ENCODE assay signal across 8 cellular contexts in the genomic region with DNA sequence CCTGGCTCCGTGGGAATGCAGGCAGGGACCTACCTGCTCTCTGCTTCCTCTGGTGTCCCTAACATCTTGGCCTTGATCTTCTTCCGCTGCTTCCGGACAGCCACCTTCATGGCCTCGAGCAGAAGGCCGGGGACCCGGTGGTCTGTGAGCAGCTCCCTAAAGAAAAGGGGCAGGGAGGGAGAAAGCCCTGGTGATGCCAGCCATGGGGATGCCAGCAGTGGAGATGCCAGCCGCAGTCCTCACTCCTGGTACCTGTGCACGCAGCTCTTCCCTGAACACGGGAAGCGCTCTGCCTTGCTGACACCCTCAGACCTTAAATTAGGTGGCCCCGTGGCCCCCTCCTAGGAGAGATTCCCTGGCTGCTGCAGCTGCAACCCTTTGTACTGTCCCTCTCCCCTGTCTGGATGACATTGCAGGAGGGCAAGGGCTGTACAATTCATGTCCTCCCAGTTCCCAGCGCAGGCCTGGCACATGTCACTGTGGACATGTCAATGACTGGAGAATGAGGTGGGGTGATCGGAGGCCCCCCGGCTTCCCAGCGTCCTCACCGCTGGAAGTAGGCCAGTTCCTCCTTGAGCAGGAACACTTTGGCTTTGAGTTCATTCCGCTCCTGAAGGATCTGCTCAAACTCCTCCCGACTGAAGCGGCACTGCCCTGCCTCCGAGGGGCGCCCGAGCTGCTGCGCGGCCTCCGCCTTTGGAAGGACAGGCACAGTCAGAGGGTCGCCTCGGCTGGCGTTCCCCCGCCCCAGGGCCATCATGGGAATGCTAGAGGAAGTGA. TPM values are rescaled to one million over a fixed set of nuclear protein-coding genes. Genes with fewer than 3 reads are reported as not detected.
DNase-seq lines count a peak whose midpoint lies in the region; ATAC-seq and TF ChIP-seq lines count a peak whose summit lies in the region.

No MANE protein-coding gene starts in this region.

- TF ChIP-seq POLR2A in body of pancreas (IDR thresholded peaks at IDR 0.05) (no peak), testis (IDR thresholded peaks at IDR 0.05) (no peak)

- H3K27me3 ChIP-seq in DND-41 (ENCODE audit: insufficient read depth, low read length, poor library complexity) (peaks cover 4% of the 10 kb centered on the region), HUES48 (ENCODE audit: control insufficient read depth, insufficient read depth, low read length) (peaks cover 11% of the 10 kb centered on the region), body of pancreas (no peaks in the 10 kb centered on the region), kidney epithelial cell (ENCODE audit: control insufficient read depth, insufficient read depth, low read length) (no peaks in the 10 kb centered on the region), testis (no peaks in the 10 kb centered on the region)

- peak overlapping the region; percentile 77 for H2AFZ ChIP-seq in DND-41 (ENCODE audit: low read depth, low read length)

- H3K79me2 ChIP-seq in DND-41 (ENCODE audit: insufficient read depth, low read length), result no peaks in the 10 kb centered on the region

- peaks cover 22% of the 10 kb centered on the region for H4K20me1 ChIP-seq in DND-41 (ENCODE audit: insufficient read depth, low read length)

- TF ChIP-seq CTCF in DND-41 (IDR thresholded peaks at IDR 0.05; ENCODE audit: borderline replicate concordance, extremely low read depth, low read length, poor library complexity, severe bottlenecking), result no peak
- TF ChIP-seq CTCF in body of pancreas (IDR thresholded peaks at IDR 0.05), result no peak
- peak; percentile 7 for TF ChIP-seq CTCF in kidney epithelial cell (IDR thresholded peaks at IDR 0.05; ENCODE audit: insufficient read depth, low read length, poor library complexity, severe bottlenecking)
- no peak for TF ChIP-seq CTCF in testis (IDR thresholded peaks at IDR 0.05)

- peak overlapping the region; percentile 71 for H3K27ac ChIP-seq in DND-41 (ENCODE audit: low read length)
- H3K27ac ChIP-seq in HUES48 (ENCODE audit: low read depth, low read length), result no peak overlapping the region
- H3K27ac ChIP-seq in body of pancreas, result peak overlapping the region; percentile 53 to 100 (median 86)
- peak overlapping the region; percentile 70 to 74 for H3K27ac ChIP-seq in testis

- ATAC-seq in DND-41 (ENCODE audit: insufficient read depth, low read depth) (no peak), body of pancreas (no peak)
- ATAC-seq in activated CD4-positive, CD25-positive, alpha-beta regulatory T cell treated with anti-CD3 and anti-CD28 coated beads, Interleukin-2, amount 50 U/mL, for 24 hours, result no peak

- H3K36me3 ChIP-seq in DND-41 (ENCODE audit: insufficient read depth, low read length) (peaks cover 32% of the 10 kb centered on the region), HUES48 (ENCODE audit: control insufficient read depth, insufficient read depth, low read length) (peaks cover 30% of the 10 kb centered on the region), body of pancreas (replicated peaks in 1 of 2; ENCODE audit: insufficient read depth in 1 of 2, low read depth in 2 of 2) (peaks cover 5 to 20% of the 10 kb centered on the region in 2 donors), kidney epithelial cell (ENCODE audit: control insufficient read depth, insufficient read depth, low read length) (peaks cover 4% of the 10 kb centered on the region), testis (ENCODE audit: low read depth, missing control alignments) (no peaks in the 10 kb centered on the region)

- H3K4me2 ChIP-seq in DND-41 (ENCODE audit: insufficient read depth, low read length), result peak overlapping the region; percentile 97

- intact Hi-C loops in body of pancreas (cut with DNase I), result no loop called here
- intact Hi-C loops in testis (cut with DNase I; ENCODE audit: low total_unique reads), result loop anchor here (5.0 kb wide), 1 partner anchor 71 kb away; no protein-coding TSS in a partner anchor

- no peaks in the 10 kb centered on the region for H3K9me3 ChIP-seq in DND-41 (ENCODE audit: insufficient read depth, low read length, severe bottlenecking)
- H3K9me3 ChIP-seq in HUES48 (ENCODE audit: control insufficient read depth, insufficient read depth, low read length), result no peaks in the 10 kb centered on the region
- H3K9me3 ChIP-seq in body of pancreas, result no peaks in the 10 kb centered on the region
- no peaks in the 10 kb centered on the region for H3K9me3 ChIP-seq in testis

- 32 to 36% methylated on average over 19 to 29 of the region's 29 CpGs for WGBS in body of pancreas, 2 donors
- 41 to 57% methylated on average over 10 to 29 of the region's 29 CpGs for WGBS in testis, 2 donors

- H3K9ac ChIP-seq in DND-41 (ENCODE audit: low read depth, low read length), result peak overlapping the region; percentile 64
- H3K9ac ChIP-seq in HUES48 (ENCODE audit: low read depth, low read length), result peak overlapping the region; percentile 11; the same call in 1 of the 2 replicates

- H3K4me3 ChIP-seq in DND-41 (ENCODE audit: low read depth in 1 of 2, low read length in 2 of 2), result peak overlapping the region in 1 of 2 experiments; percentile 59; a peak in 2 of 4 replicates
- peak overlapping the region; percentile 71 for H3K4me3 ChIP-seq in HUES48 (ENCODE audit: low read depth, low read length)
- H3K4me3 ChIP-seq in body of pancreas, result peak overlapping the region; percentile 20 to 33
- peak overlapping the region; percentile 28 for H3K4me3 ChIP-seq in kidney epithelial cell (ENCODE audit: low read depth, low read length)
- H3K4me3 ChIP-seq in testis, result peak overlapping the region; percentile 70 to 72

- DNase-seq in DND-41 (no peak), body of pancreas (peak in 3 of 4 donors; percentile 54 to 55 (median 55)), kidney epithelial cell (ENCODE audit: low read depth) (no peak), testis (no peak), NOMO-1 (lab: John Stamatoyannopoulos, UW; ENCODE audit: unreplicated experiment in 2 of 2) (no peak), NAMALWA (ENCODE audit: low spot score) (no peak)

- H3K4me1 ChIP-seq in DND-41 (ENCODE audit: insufficient read depth, low read length) (peaks cover 34% of the 10 kb centered on the region), HUES48 (ENCODE audit: control insufficient read depth, insufficient read depth, low read length) (peaks cover 36% of the 10 kb centered on the region), body of pancreas (peaks cover 61% of the 10 kb centered on the region), testis (peaks cover 26% of the 10 kb centered on the region)

RNA-seq across cellular contexts. Expression of a gene that starts 1.7 kb away (rescaled TPM):
- total RNA-seq in body of pancreas (10 to 100 TPM; 21.0 to 68.2 TPM), kidney epithelial cell (7.9 and 12.8 TPM in 2 replicates), testis (10 to 100 TPM; 30.6 to 32.5 TPM)
- polyA plus RNA-seq in testis (ENCODE audit: insufficient read depth, low read depth, low replicate concordance), result 8.4 TPM

RNA-seq across cellular contexts. Expression of a gene that starts 2.5 kb away (rescaled TPM):
- total RNA-seq in body of pancreas, result 10 to 100 TPM in 1 of 2 donors, 1 to 10 TPM in 1; 9.1 to 15.5 TPM
- 34.9 and 41.0 TPM in 2 replicates for total RNA-seq in kidney epithelial cell
- 10 to 100 TPM in 1 of 2 donors, 1 to 10 TPM in 1; 9.3 to 11.6 TPM for total RNA-seq in testis
- polyA plus RNA-seq in testis (ENCODE audit: insufficient read depth, low read depth, low replicate concordance), result 4.7 TPM

RNA-seq across cellular contexts. Expression of a gene that starts 19.4 kb away (rescaled TPM):
- total RNA-seq in body of pancreas, result 10 to 100 TPM in 1 of 2 donors, 1 to 10 TPM in 1; 9.6 to 22.4 TPM
- total RNA-seq in kidney epithelial cell, result 9.1 and 15.5 TPM in 2 replicates
- total RNA-seq in testis, result 10 to 100 TPM; 12.4 to 15.7 TPM
- 11.7 TPM for polyA plus RNA-seq in testis (ENCODE audit: insufficient read depth, low read depth, low replicate concordance)

RNA-seq across cellular contexts. Expression of a gene that starts 36.7 kb away (rescaled TPM):
- 100 to 1,000 TPM in 1 of 2 donors, 10 to 100 TPM in 1; 84.7 to 100 TPM for total RNA-seq in body of pancreas
- total RNA-seq in kidney epithelial cell, result 185 and 220 TPM in 2 replicates
- 100 to 1,000 TPM; 307 to 325 TPM for total RNA-seq in testis
- 315 TPM for polyA plus RNA-seq in testis (ENCODE audit: insufficient read depth, low read depth, low replicate concordance)

Comparison
In these comparisons a context has a peak if more than half of its experiments do, and no peak if none do; other contexts are left out.
1. DNase-seq: peak in body of pancreas (3 of 4); none in DND-41 (single experiment), kidney epithelial cell (single experiment), testis (single experiment), NOMO-1 (0 of 2) and NAMALWA (single experiment).